ENCODE assay signal across 8 cellular contexts in the genomic region with DNA sequence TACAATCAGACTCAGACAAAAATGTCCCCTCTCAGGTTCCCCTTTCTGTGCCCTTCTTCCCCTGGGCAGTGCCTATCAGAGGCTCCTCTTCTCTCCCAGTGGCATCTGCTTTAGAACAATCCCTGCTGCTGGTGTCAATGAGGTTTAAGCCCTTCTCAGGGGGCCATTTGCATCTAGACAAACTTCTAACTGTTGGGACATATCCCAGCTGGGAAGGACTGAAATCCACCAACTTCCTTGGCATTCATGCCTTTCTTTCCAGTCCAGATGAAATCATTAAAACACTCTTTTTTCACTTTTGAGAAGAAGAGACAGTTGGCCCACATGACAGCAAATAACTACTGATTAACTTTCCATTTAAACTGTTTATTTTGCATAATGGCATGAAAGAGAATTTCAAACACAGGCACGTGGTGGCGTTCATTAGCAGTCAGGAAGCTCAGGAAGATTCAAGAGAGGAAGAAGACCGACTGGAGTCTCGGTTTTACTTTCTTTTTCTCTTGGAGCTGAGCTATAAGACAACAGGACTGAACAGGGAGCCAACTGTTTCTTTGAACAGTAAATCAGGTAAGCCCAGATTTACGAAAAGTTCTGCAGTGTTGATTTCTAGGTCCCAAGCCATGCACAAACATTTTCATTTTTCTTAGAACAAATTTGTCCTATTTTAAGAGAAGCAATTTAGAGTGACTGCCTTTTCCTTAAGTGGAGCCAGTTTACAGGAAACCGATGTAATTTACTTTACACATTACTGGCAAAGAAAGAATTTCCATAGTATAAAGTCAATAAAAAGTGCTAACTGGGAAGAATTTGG. TPM values are rescaled to one million over a fixed set of nuclear protein-coding genes. Genes with fewer than 3 reads are reported as not detected.
DNase-seq lines count a peak whose midpoint lies in the region; ATAC-seq and TF ChIP-seq lines count a peak whose summit lies in the region.

A gene (plus strand): TSS at position 488 of the 811 bp plus-strand sequence. CDS start 1,354 bp downstream, outside the sequence.

- no peaks in the 10 kb centered on the region for H3K4me1 ChIP-seq in GM23248 (ENCODE audit: insufficient read depth)
- peaks cover 6% of the 10 kb centered on the region for H3K4me1 ChIP-seq in MM.1S (ENCODE audit: low read length)
- no peaks in the 10 kb centered on the region for H3K4me1 ChIP-seq in ascending aorta

- WGBS in GM23248 (ENCODE audit: low coverage in 1 of 2, low lambda C conversion rate in 2 of 2, missing lambda C conversion rate in 2 of 2), 2 experiments: 2 to 3% methylated on average over 6 of the region's 6 CpGs

- H3F3A ChIP-seq in GM23248 (ENCODE audit: insufficient read depth): no peaks in the 10 kb centered on the region
- H3F3A ChIP-seq in MM.1S (ENCODE audit: insufficient read depth, low read length): 0 out of 2 replicates have a peak, but pooled peaks cover 3% of the 10 kb centered on the region

- TF ChIP-seq CTCF in MM.1S (IDR thresholded peaks at IDR 0.05; ENCODE audit: low read length) (no peak), ascending aorta (IDR thresholded peaks at IDR 0.05) (no peak), subcutaneous adipose tissue (IDR thresholded peaks at IDR 0.05; ENCODE audit: low read depth) (no peak)

- H2AFZ ChIP-seq in GM23248 (peak within 1 kb of the TSS; percentile 95), MM.1S (ENCODE audit: low read length) (peak within 1 kb of the TSS; percentile 76)

- H3K9me2 ChIP-seq in GM23248 (ENCODE audit: insufficient read depth) (no peaks in the 10 kb centered on the region), MM.1S (replicated peaks; ENCODE audit: insufficient read depth, low read length) (no peaks in the 10 kb centered on the region)

- H3K27me3 ChIP-seq in GM23248 (replicated peaks; ENCODE audit: insufficient read depth) (no peaks in the 10 kb centered on the region), MM.1S (replicated peaks; ENCODE audit: insufficient read depth, low read length) (no peaks in the 10 kb centered on the region), ascending aorta (no peaks in the 10 kb centered on the region), layer of hippocampus (ENCODE audit: control insufficient read depth, insufficient read depth, low read length) (no peaks in the 10 kb centered on the region)

- H3K9ac ChIP-seq in GM23248 (peak within 1 kb of the TSS; percentile 71), MM.1S (ENCODE audit: low read length) (peak within 1 kb of the TSS; percentile 61)

- H3K9me3 ChIP-seq in GM23248 (ENCODE audit: low read depth) (no peaks in the 10 kb centered on the region), MM.1S (replicated peaks; ENCODE audit: insufficient read depth, low read length) (no peaks in the 10 kb centered on the region), ascending aorta (no peaks in the 10 kb centered on the region)

- H3K4me2 ChIP-seq in GM23248 (ENCODE audit: unreplicated experiment) (peak within 1 kb of the TSS; percentile 87), MM.1S (ENCODE audit: low read depth, low read length) (peak within 1 kb of the TSS; percentile 79)

- H3K79me2 ChIP-seq in GM23248 (ENCODE audit: insufficient read depth) (no peaks in the 10 kb centered on the region), MM.1S (ENCODE audit: low read length) (no peaks in the 10 kb centered on the region)

- no peaks in the 10 kb centered on the region for H4K20me1 ChIP-seq in GM23248 (ENCODE audit: insufficient read depth)
- no peaks in the 10 kb centered on the region for H4K20me1 ChIP-seq in MM.1S (ENCODE audit: insufficient read depth, low read length)

- intact Hi-C loops in ascending aorta (cut with DNase I): no loop called here

- no peak within 1 kb of the TSS for H3K27ac ChIP-seq in GM23248
- H3K27ac ChIP-seq in MM.1S (ENCODE audit: low read length): peak within 1 kb of the TSS; percentile 41; the same call in 1 of the 2 replicates
- peak within 1 kb of the TSS; percentile 41 to 61 for H3K27ac ChIP-seq in ascending aorta
- H3K27ac ChIP-seq in layer of hippocampus (ENCODE audit: low read depth, low read length): peak within 1 kb of the TSS; percentile 54

- in situ Hi-C loops in GM23248 (cut with MboI): no loop called here

- ATAC-seq in activated CD4-positive, CD25-positive, alpha-beta regulatory T cell treated with anti-CD3 and anti-CD28 coated beads, Interleukin-2, amount 50 U/mL, for 24 hours: peak; percentile 82 to 89

- DNase-seq in activated CD4-positive, CD25-positive, alpha-beta regulatory T cell treated with anti-CD3 and anti-CD28 coated beads, Interleukin-2, amount 50 U/mL, for 72 hours: no peak
- peak; percentile 38 for DNase-seq in GM23248
- peak; percentile 93 for DNase-seq in MM.1S
- DNase-seq in ascending aorta (ENCODE audit: low spot score in 2 of 2): no peak
- DNase-seq in AG08396 (ENCODE audit: low spot score): no peak

- peak within 1 kb of the TSS; percentile 79 for H3K4me3 ChIP-seq in GM23248
- peak within 1 kb of the TSS; percentile 71 for H3K4me3 ChIP-seq in MM.1S (ENCODE audit: low read length)
- peak within 1 kb of the TSS; percentile 46 to 56 for H3K4me3 ChIP-seq in ascending aorta

- H3K36me3 ChIP-seq in GM23248 (ENCODE audit: low read depth): no peaks in the 10 kb centered on the region
- no peaks in the 10 kb centered on the region for H3K36me3 ChIP-seq in MM.1S (replicated peaks; ENCODE audit: insufficient read depth, low read length)
- H3K36me3 ChIP-seq in ascending aorta: no peaks in the 10 kb centered on the region

RNA-seq across cellular contexts. Expression of the gene that starts here (rescaled TPM):
- total RNA-seq in GM23248 (2014; rRNA removed; shearing (Covaris generic)): 0.13 TPM in 1 of 2 replicates, not detected in the other
- 0.13 and 0.22 TPM in 2 replicates for polyA plus RNA-seq in GM23248 (2016; fragmentation: Nextera tagmentation; extraction: Ambion mirVana)
- 12.3 TPM for total RNA-seq in ascending aorta
- total RNA-seq in subcutaneous adipose tissue: 10 to 100 TPM; 10.9 to 45.9 (median 26.0) TPM

Comparison
In these comparisons a context has a peak if more than half of its experiments do, and no peak if none do; other contexts are left out.
1. RNA of the gene that starts here (total RNA-seq): 10.9 to 45.9 TPM in subcutaneous adipose tissue and 12.3 TPM in ascending aorta (single experiment); 0.13 TPM in GM23248; every median in the first group is over 10 times any median in the second.
2. Peak in DNase-seq, H3K4me3 ChIP-seq, H3K9ac ChIP-seq and H3K4me2 ChIP-seq in GM23248; RNA of the gene not detected or under 1 TPM.
3. Peak in every context shown above with its lines, with median percentiles within 50 percentile points of each other: H3K4me3 ChIP-seq.